In the genomic region with DNA sequence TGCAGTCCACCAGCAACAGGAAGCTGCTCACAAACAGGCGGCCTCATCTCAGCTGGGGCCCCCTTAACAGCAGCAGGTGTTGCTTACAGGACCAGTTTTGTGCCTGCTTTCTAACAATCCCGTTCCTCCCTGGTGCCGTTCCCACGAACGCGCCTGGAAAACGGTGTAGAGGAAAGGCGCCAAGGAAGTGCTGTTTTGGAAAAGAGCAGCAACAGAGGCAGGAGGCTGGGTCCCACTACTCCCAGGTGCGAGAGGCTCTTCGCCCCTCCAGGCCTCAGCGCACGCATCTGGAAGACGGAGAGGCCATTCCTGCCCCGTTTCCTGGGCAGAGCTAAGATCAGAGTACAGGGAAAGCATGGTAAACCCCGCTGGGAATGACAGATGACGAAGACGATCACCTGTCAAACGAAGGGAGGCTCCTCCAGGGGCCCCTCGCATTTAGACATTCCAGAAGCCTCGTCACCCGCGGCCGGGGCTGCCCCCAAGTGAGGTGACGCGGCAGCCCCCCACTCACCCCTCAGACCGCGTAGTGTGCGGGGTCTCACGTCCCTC, we compare ENCODE assay signal across 8 cellular contexts. TPM values are rescaled to one million over a fixed set of nuclear protein-coding genes. Genes with fewer than 3 reads are reported as not detected.
DNase-seq lines count a peak whose midpoint lies in the region; ATAC-seq and TF ChIP-seq lines count a peak whose summit lies in the region.

No MANE protein-coding gene starts in this region.

- ATAC-seq in Right ventricle myocardium inferior (peak; percentile 21), HG03342 (IDR thresholded peaks at IDR 0.05; ENCODE audit: unreplicated experiment) (peak; percentile 5), SK-N-SH treated with all-trans-retinoic acid at 6 μM for 48 hours (peak; percentile 77)

- no peaks in the 10 kb centered on the region for H3K27me3 ChIP-seq in layer of hippocampus (ENCODE audit: control insufficient read depth, insufficient read depth, low read length)

- intact Hi-C loops in Right ventricle myocardium inferior (cut with DNase I) (no loop called here), cardiac septum (cut with DNase I) (loop anchor here (1.0 kb wide), 1 partner anchor 27 kb away; a partner anchor contains a TSS)

- H3K27ac ChIP-seq in layer of hippocampus (ENCODE audit: low read depth, low read length): peak overlapping the region; percentile 93

- DNase-seq in Right ventricle myocardium inferior (ENCODE audit: missing footprints) (no peak), cardiac septum (ENCODE audit: low spot score) (no peak), cerebellar cortex (ENCODE audit: low spot score) (peak; percentile 60), NCI-H2196 treated with DMSO at 0.1 percent for 48 hours (lab: John Stamatoyannopoulos, UW; ENCODE audit: unreplicated experiment) (no peak)
- peak in 2 of 3 experiments; percentile 2 to 11 for DNase-seq in stimulated activated CD4-positive, alpha-beta T cell treated with anti-CD3 and anti-CD28 coated beads, TNF-alpha, amount 100 ng/mL, for 4 hours (ENCODE audit: low read depth in 3 of 3)

TF ChIP-seq in SK-N-SH treated with all-trans-retinoic acid at 6 μM for 48 hours, 23 proteins besides CTCF, POLR2A, EP300 and RAD21:
- TF ChIP-seq ARNTL (CRISPR knock-in tag; IDR thresholded peaks at IDR 0.05; ENCODE audit: borderline replicate concordance, low read depth) (no peak), TCF4 (CRISPR knock-in tag; IDR thresholded peaks at IDR 0.05; ENCODE audit: borderline replicate concordance) (no peak), ZNF8 (CRISPR knock-in tag; IDR thresholded peaks at IDR 0.05) (no peak), RARB (CRISPR knock-in tag; IDR thresholded peaks at IDR 0.05) (no peak), ZNF70 (CRISPR knock-in tag; IDR thresholded peaks at IDR 0.05) (no peak), SNAI2 (CRISPR knock-in tag; IDR thresholded peaks at IDR 0.05) (no peak), ESRRG (CRISPR knock-in tag; IDR thresholded peaks at IDR 0.05) (no peak), PPARA (CRISPR knock-in tag; IDR thresholded peaks at IDR 0.05; ENCODE audit: borderline replicate concordance) (no peak), ISL1 (CRISPR knock-in tag; IDR thresholded peaks at IDR 0.05) (no peak), ZFP3 (CRISPR knock-in tag; IDR thresholded peaks at IDR 0.05) (no peak), CSDC2 (CRISPR knock-in tag; IDR thresholded peaks at IDR 0.05) (no peak), ZC3H10 (CRISPR knock-in tag; IDR thresholded peaks at IDR 0.05) (no peak), BACH2 (CRISPR knock-in tag; IDR thresholded peaks at IDR 0.05; ENCODE audit: borderline replicate concordance) (no peak), GLIS3 (CRISPR knock-in tag; IDR thresholded peaks at IDR 0.05) (no peak), ZFP30 (CRISPR knock-in tag; IDR thresholded peaks at IDR 0.05) (no peak), TOX (CRISPR knock-in tag; IDR thresholded peaks at IDR 0.05; ENCODE audit: borderline replicate concordance) (no peak), OSR1 (CRISPR knock-in tag; IDR thresholded peaks at IDR 0.05) (no peak)
- TF ChIP-seq, protein P1, sequence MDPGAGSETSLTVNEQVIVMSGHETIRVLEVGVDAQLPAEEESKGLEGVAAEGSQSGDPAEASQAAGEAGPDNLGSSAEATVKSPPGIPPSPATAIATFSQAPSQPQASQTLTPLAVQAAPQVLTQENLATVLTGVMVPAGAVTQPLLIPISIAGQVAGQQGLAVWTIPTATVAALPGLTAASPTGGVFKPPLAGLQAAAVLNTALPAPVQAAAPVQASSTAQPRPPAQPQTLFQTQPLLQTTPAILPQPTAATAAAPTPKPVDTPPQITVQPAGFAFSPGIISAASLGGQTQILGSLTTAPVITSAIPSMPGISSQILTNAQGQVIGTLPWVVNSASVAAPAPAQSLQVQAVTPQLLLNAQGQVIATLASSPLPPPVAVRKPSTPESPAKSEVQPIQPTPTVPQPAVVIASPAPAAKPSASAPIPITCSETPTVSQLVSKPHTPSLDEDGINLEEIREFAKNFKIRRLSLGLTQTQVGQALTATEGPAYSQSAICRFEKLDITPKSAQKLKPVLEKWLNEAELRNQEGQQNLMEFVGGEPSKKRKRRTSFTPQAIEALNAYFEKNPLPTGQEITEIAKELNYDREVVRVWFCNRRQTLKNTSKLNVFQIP (CRISPR knock-in tag; IDR thresholded peaks at IDR 0.05; ENCODE audit: borderline replicate concordance, low read depth): no peak
- TF ChIP-seq, protein P2, sequence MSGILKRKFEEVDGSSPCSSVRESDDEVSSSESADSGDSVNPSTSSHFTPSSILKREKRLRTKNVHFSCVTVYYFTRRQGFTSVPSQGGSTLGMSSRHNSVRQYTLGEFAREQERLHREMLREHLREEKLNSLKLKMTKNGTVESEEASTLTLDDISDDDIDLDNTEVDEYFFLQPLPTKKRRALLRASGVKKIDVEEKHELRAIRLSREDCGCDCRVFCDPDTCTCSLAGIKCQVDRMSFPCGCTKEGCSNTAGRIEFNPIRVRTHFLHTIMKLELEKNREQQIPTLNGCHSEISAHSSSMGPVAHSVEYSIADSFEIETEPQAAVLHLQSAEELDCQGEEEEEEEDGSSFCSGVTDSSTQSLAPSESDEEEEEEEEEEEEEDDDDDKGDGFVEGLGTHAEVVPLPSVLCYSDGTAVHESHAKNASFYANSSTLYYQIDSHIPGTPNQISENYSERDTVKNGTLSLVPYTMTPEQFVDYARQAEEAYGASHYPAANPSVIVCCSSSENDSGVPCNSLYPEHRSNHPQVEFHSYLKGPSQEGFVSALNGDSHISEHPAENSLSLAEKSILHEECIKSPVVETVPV (CRISPR knock-in tag; IDR thresholded peaks at IDR 0.05): no peak
- TF ChIP-seq, protein P3, sequence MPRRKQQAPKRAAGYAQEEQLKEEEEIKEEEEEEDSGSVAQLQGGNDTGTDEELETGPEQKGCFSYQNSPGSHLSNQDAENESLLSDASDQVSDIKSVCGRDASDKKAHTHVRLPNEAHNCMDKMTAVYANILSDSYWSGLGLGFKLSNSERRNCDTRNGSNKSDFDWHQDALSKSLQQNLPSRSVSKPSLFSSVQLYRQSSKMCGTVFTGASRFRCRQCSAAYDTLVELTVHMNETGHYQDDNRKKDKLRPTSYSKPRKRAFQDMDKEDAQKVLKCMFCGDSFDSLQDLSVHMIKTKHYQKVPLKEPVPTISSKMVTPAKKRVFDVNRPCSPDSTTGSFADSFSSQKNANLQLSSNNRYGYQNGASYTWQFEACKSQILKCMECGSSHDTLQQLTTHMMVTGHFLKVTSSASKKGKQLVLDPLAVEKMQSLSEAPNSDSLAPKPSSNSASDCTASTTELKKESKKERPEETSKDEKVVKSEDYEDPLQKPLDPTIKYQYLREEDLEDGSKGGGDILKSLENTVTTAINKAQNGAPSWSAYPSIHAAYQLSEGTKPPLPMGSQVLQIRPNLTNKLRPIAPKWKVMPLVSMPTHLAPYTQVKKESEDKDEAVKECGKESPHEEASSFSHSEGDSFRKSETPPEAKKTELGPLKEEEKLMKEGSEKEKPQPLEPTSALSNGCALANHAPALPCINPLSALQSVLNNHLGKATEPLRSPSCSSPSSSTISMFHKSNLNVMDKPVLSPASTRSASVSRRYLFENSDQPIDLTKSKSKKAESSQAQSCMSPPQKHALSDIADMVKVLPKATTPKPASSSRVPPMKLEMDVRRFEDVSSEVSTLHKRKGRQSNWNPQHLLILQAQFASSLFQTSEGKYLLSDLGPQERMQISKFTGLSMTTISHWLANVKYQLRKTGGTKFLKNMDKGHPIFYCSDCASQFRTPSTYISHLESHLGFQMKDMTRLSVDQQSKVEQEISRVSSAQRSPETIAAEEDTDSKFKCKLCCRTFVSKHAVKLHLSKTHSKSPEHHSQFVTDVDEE (CRISPR knock-in tag; IDR thresholded peaks at IDR 0.05): no peak

RNA-seq across cellular contexts. Expression of a gene that starts 0.6 kb away (rescaled TPM):
- total RNA-seq in Right ventricle myocardium inferior: 47.6 TPM
- total RNA-seq in cardiac septum: 31.9 TPM

RNA-seq across cellular contexts. Expression of a gene that starts 27.0 kb away (rescaled TPM):
- total RNA-seq in Right ventricle myocardium inferior (22.2 TPM), cardiac septum (30.3 TPM)

Comparison
In these comparisons a context has a peak if more than half of its experiments do, and no peak if none do; other contexts are left out.
1. ATAC-seq: peak in every context shown above with its lines; median percentile 77 in SK-N-SH treated with all-trans-retinoic acid at 6 μM for 48 hours; 21 in Right ventricle myocardium inferior; 5 in HG03342.
2. DNase-seq: peak in cerebellar cortex (single experiment) and stimulated activated CD4-positive, alpha-beta T cell treated with anti-CD3 and anti-CD28 coated beads, TNF-alpha, amount 100 ng/mL, for 4 hours (2 of 3); none in Right ventricle myocardium inferior (single experiment), cardiac septum (single experiment) and NCI-H2196 treated with DMSO at 0.1 percent for 48 hours (single experiment).